In the genomic region with DNA sequence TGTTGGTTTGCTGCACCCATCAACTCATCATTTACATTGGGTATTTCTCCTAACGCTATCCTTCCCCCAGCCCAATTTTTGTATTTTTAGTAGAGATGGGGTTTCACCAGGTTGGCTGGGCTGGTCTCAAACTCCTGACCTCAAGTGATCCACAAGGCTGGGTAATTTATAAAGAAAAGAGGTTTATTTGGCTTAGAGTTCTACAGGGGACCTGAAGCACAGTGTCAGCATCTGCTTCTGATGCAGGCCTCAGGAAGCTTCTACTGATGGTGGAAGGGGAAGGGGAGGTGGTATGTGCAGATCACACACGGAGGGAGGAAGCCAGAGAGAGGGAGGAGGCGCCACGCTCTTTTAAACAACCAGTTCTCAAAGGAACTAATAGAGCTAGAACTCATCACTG, we compare ENCODE assay signal across 22 cellular contexts. TPM values are rescaled to one million over a fixed set of nuclear protein-coding genes. Genes with fewer than 3 reads are reported as not detected.
DNase-seq lines count a peak whose midpoint lies in the region; ATAC-seq, FAIRE-seq and TF ChIP-seq lines count a peak whose summit lies in the region.
"Had no signal": no experiment of that assay in that cellular context is flagged by ENCODE, and none has a peak within 500 bp of the region (broad histone marks: within the 10 kb centered on the region; RNA-seq: fewer than 3 reads in every experiment).

No MANE protein-coding gene starts in this region.

- CTCF ChIA-PET in K562 (lab: Yijun Ruan, JAX; ENCODE audit: low intra/inter-chr PET ratio): no interaction called here

- FAIRE-seq in K562 (lab: Jason Lieb, UNC): no peak
- FAIRE-seq: A549, D721Med, G401.6, GM12891 had no signal

- WGBS in K562 (ENCODE audit: insufficient coverage, low coverage, missing lambda C conversion rate): 95% methylated on average over 4 of the region's 4 CpGs

- H4K20me1 ChIP-seq in K562 (replicated peaks; ENCODE audit: control insufficient read depth, insufficient read depth, low read length): no peaks in the 10 kb centered on the region; the same call in 1 of the 2 replicates

- H3K4me3 ChIP-seq in K562: no peak overlapping the region
- H3K4me3 ChIP-seq: A549 had no signal

- no peak overlapping the region for H3K9ac ChIP-seq in K562 (ENCODE audit: insufficient read depth in 1 of 2, low read depth in 2 of 2, low read length in 2 of 2)

- H3K27me3 Mint-ChIP-seq in T-helper 1 cell treated with Interleukin-12 subunit alpha and Interleukin-12 subunit beta and Interleukin-4 antibody, amounts not matched to agents 30 μg/mL and 1 μg/mL, for 36 hours (ENCODE audit: low read depth): no peaks in the 10 kb centered on the region
- no peaks in the 10 kb centered on the region for H3K27me3 Mint-ChIP-seq in activated naive CD8-positive, alpha-beta T cell
- no peaks in the 10 kb centered on the region for H3K27me3 Mint-ChIP-seq in activated naive CD8-positive, alpha-beta T cell treated with anti-CD3 and anti-CD28 coated beads, Interleukin-2, amount 50 U/mL, for 24 hours
- no peaks in the 10 kb centered on the region for H3K27me3 Mint-ChIP-seq in activated T-helper 1 cell treated with anti-CD3 and anti-CD28 coated beads, Interleukin-12 subunit alpha, Interleukin-12 subunit beta, Interleukin-2, Interleukin-4 antibody, amounts not matched to agents 30 ng/mL and 10 ng/mL and 1 ng/mL, durations not matched to agents 14 hours and 24 hours and 36 hours (ENCODE audit: insufficient read depth)
- H3K27me3 Mint-ChIP-seq: B cell; CD4-positive, CD25-positive, alpha-beta regulatory T cell had no signal

- POLR2A ChIA-PET in K562 (lab: Yijun Ruan, JAX): interaction anchor here (4.3 kb wide), 1 partner anchor 13 kb away, joined by 26 read pairs; no protein-coding TSS in a partner anchor

- no peak for TF ChIP-seq EP300 in K562 (IDR thresholded peaks at IDR 0.05; ENCODE audit: low read length)

- DNase-seq in T-helper 1 cell: no peak
- DNase-seq in activated naive CD8-positive, alpha-beta T cell treated with anti-CD3 and anti-CD28 coated beads, Interleukin-2, amount 50 U/mL, for 24 hours: no peak
- DNase-seq in K562 (ENCODE audit: extremely low read depth in 1 of 4, low spot score in 3 of 4): no peak
- no peak for DNase-seq in activated T-helper 1 cell treated with anti-CD3 and anti-CD28 coated beads, Interleukin-12 subunit alpha, Interleukin-12 subunit beta, Interleukin-2, Interleukin-4 antibody, amounts not matched to agents 30 ng/mL and 10 ng/mL and 1 ng/mL, durations not matched to agents 14 hours and 24 hours and 36 hours (ENCODE audit: low spot score)
- DNase-seq in NCI-H128 (lab: John Stamatoyannopoulos, UW; ENCODE audit: unreplicated experiment): no peak
- DNase-seq: AML-193; C1 segment of cervical spinal cord; Caco-2; Calu3; CD4-positive, CD25-positive, alpha-beta regulatory T cell; CD8-positive, alpha-beta T cell; DMS79 treated with DMSO at 0.1 percent for 48 hours; GF-D8 had no signal

- BruUV-seq in K562 (replicated peaks; lab: Mats Ljungman, UMichigan): no TSS peak

- TF ChIP-seq RAD21 in K562 (CRISPR knock-in tag; conservative IDR thresholded peaks at IDR 0.05 in 1 of 2, IDR thresholded peaks at IDR 0.05 in 1 of 2): no peak

- peaks cover 36% of the 10 kb centered on the region for H3K36me3 Mint-ChIP-seq in T-helper 1 cell treated with Interleukin-12 subunit alpha and Interleukin-12 subunit beta and Interleukin-4 antibody, amounts not matched to agents 30 μg/mL and 1 μg/mL, for 36 hours (ENCODE audit: low read depth)
- H3K36me3 Mint-ChIP-seq in activated naive CD8-positive, alpha-beta T cell: peaks cover 15% of the 10 kb centered on the region
- H3K36me3 Mint-ChIP-seq in activated naive CD8-positive, alpha-beta T cell treated with anti-CD3 and anti-CD28 coated beads, Interleukin-2, amount 50 U/mL, for 24 hours (ENCODE audit: low read depth): peaks cover 32% of the 10 kb centered on the region
- H3K36me3 Mint-ChIP-seq in activated T-helper 1 cell treated with anti-CD3 and anti-CD28 coated beads, Interleukin-12 subunit alpha, Interleukin-12 subunit beta, Interleukin-2, Interleukin-4 antibody, amounts not matched to agents 30 ng/mL and 10 ng/mL and 1 ng/mL, durations not matched to agents 14 hours and 24 hours and 36 hours (ENCODE audit: low read depth): peaks cover 38% of the 10 kb centered on the region

- H3K9me3 Mint-ChIP-seq in T-helper 1 cell treated with Interleukin-12 subunit alpha and Interleukin-12 subunit beta and Interleukin-4 antibody, amounts not matched to agents 30 μg/mL and 1 μg/mL, for 36 hours: peaks cover 16% of the 10 kb centered on the region
- H3K9me3 Mint-ChIP-seq in activated naive CD8-positive, alpha-beta T cell (ENCODE audit: low read depth): no peaks in the 10 kb centered on the region
- H3K9me3 Mint-ChIP-seq in activated naive CD8-positive, alpha-beta T cell treated with anti-CD3 and anti-CD28 coated beads, Interleukin-2, amount 50 U/mL, for 24 hours: peaks cover 12% of the 10 kb centered on the region
- H3K9me3 Mint-ChIP-seq in activated T-helper 1 cell treated with anti-CD3 and anti-CD28 coated beads, Interleukin-12 subunit alpha, Interleukin-12 subunit beta, Interleukin-2, Interleukin-4 antibody, amounts not matched to agents 30 ng/mL and 10 ng/mL and 1 ng/mL, durations not matched to agents 14 hours and 24 hours and 36 hours: peaks cover 16% of the 10 kb centered on the region
- H3K9me3 Mint-ChIP-seq: CD8-positive, alpha-beta T cell had no signal

- peaks cover 13% of the 10 kb centered on the region for H3K9me3 ChIP-seq in K562 (replicated peaks; ENCODE audit: control insufficient read depth, insufficient read depth, low read depth, low read length)

- no peak overlapping the region for H3K4me2 ChIP-seq in K562 (ENCODE audit: insufficient read depth, low read length)
- H3K4me2 ChIP-seq: A549 had no signal

- ATAC-seq in activated naive CD8-positive, alpha-beta T cell treated with anti-CD3 and anti-CD28 coated beads, Interleukin-2, amount 50 U/mL, for 24 hours: no peak
- no peak for ATAC-seq in K562
- ATAC-seq: A549; CD8-positive, alpha-beta T cell had no signal

- peak overlapping the region; percentile 39 for H3K27ac Mint-ChIP-seq in T-helper 1 cell treated with Interleukin-12 subunit alpha and Interleukin-12 subunit beta and Interleukin-4 antibody, amounts not matched to agents 30 μg/mL and 1 μg/mL, for 36 hours
- peak overlapping the region; percentile 34 for H3K27ac Mint-ChIP-seq in activated naive CD8-positive, alpha-beta T cell
- H3K27ac Mint-ChIP-seq in activated naive CD8-positive, alpha-beta T cell treated with anti-CD3 and anti-CD28 coated beads, Interleukin-2, amount 50 U/mL, for 24 hours: no peak overlapping the region
- H3K27ac Mint-ChIP-seq in activated T-helper 1 cell treated with anti-CD3 and anti-CD28 coated beads, Interleukin-12 subunit alpha, Interleukin-12 subunit beta, Interleukin-2, Interleukin-4 antibody, amounts not matched to agents 30 ng/mL and 10 ng/mL and 1 ng/mL, durations not matched to agents 14 hours and 24 hours and 36 hours: no peak overlapping the region
- H3K27ac Mint-ChIP-seq: B cell; CD4-positive, CD25-positive, alpha-beta regulatory T cell; CD8-positive, alpha-beta T cell had no signal

- no peak for TF ChIP-seq CTCF in K562 (IDR thresholded peaks at IDR 0.05 in 2 of 3, conservative IDR thresholded peaks at IDR 0.05 in 1 of 3; ENCODE audit: insufficient read depth in 2 of 3, low read depth in 1 of 3, low read length in 3 of 3)

- TF ChIP-seq POLR2A in K562 (conservative IDR thresholded peaks at IDR 0.05): no peak

- no peaks in the 10 kb centered on the region for H3K27me3 ChIP-seq in K562 (ENCODE audit: control insufficient read depth in 2 of 2, insufficient read depth in 2 of 2, low read length in 2 of 2)

- peaks cover 0 to 7% of the 10 kb centered on the region in 2 experiments; a peak in 1 of 5 replicates for H3K4me1 ChIP-seq in K562 (replicated peaks in 1 of 2; ENCODE audit: control insufficient read depth in 2 of 2, insufficient read depth in 2 of 2, low read length in 2 of 2)
- H3K4me1 ChIP-seq: A549, Caco-2 had no signal

- H2AFZ ChIP-seq in K562 (ENCODE audit: low read depth, low read length): no peak overlapping the region

- in situ Hi-C loops in K562 (cut with MboI): no loop called here

- H3K36me3 ChIP-seq in K562 (ENCODE audit: control insufficient read depth, insufficient read depth, low read length): peaks cover 78% of the 10 kb centered on the region

- no peaks in the 10 kb centered on the region for H3K4me1 Mint-ChIP-seq in T-helper 1 cell treated with Interleukin-12 subunit alpha and Interleukin-12 subunit beta and Interleukin-4 antibody, amounts not matched to agents 30 μg/mL and 1 μg/mL, for 36 hours (ENCODE audit: low read depth)
- peaks cover 8% of the 10 kb centered on the region for H3K4me1 Mint-ChIP-seq in activated naive CD8-positive, alpha-beta T cell (ENCODE audit: low read depth)
- peaks cover 7% of the 10 kb centered on the region for H3K4me1 Mint-ChIP-seq in activated naive CD8-positive, alpha-beta T cell treated with anti-CD3 and anti-CD28 coated beads, Interleukin-2, amount 50 U/mL, for 24 hours
- H3K4me1 Mint-ChIP-seq in activated T-helper 1 cell treated with anti-CD3 and anti-CD28 coated beads, Interleukin-12 subunit alpha, Interleukin-12 subunit beta, Interleukin-2, Interleukin-4 antibody, amounts not matched to agents 30 ng/mL and 10 ng/mL and 1 ng/mL, durations not matched to agents 14 hours and 24 hours and 36 hours (ENCODE audit: low read depth): no peaks in the 10 kb centered on the region
- H3K4me1 Mint-ChIP-seq: CD14-positive monocyte had no signal

- H3K9me1 ChIP-seq in K562 (ENCODE audit: control insufficient read depth, insufficient read depth, low read length): peaks cover under 1% of the 10 kb centered on the region

- peaks cover 3% of the 10 kb centered on the region; the same call in 1 of the 3 replicates for H3K79me2 ChIP-seq in K562 (ENCODE audit: control insufficient read depth, insufficient read depth, low read length)

- H3K27ac ChIP-seq in K562 (ENCODE audit: extremely low read depth, low read depth, low read length): no peak overlapping the region
- H3K27ac ChIP-seq: 22Rv1, A549 had no signal

- intact Hi-C loops in K562 (cut with micrococcal nuclease): no loop called here
- intact Hi-C loops in activated T-helper 1 cell treated with anti-CD3 and anti-CD28 coated beads, Interleukin-12 subunit alpha, Interleukin-12 subunit beta, Interleukin-2, Interleukin-4 antibody, amounts not matched to agents 30 ng/mL and 10 ng/mL and 1 ng/mL, durations not matched to agents 14 hours and 24 hours and 36 hours (cut with micrococcal nuclease): no loop called here

- no peak overlapping the region for H3K4me3 Mint-ChIP-seq in T-helper 1 cell treated with Interleukin-12 subunit alpha and Interleukin-12 subunit beta and Interleukin-4 antibody, amounts not matched to agents 30 μg/mL and 1 μg/mL, for 36 hours
- H3K4me3 Mint-ChIP-seq in activated naive CD8-positive, alpha-beta T cell: no peak overlapping the region
- H3K4me3 Mint-ChIP-seq in activated naive CD8-positive, alpha-beta T cell treated with anti-CD3 and anti-CD28 coated beads, Interleukin-2, amount 50 U/mL, for 24 hours: no peak overlapping the region
- no peak overlapping the region for H3K4me3 Mint-ChIP-seq in activated T-helper 1 cell treated with anti-CD3 and anti-CD28 coated beads, Interleukin-12 subunit alpha, Interleukin-12 subunit beta, Interleukin-2, Interleukin-4 antibody, amounts not matched to agents 30 ng/mL and 10 ng/mL and 1 ng/mL, durations not matched to agents 14 hours and 24 hours and 36 hours
- H3K4me3 Mint-ChIP-seq: B cell; CD14-positive monocyte; CD4-positive, CD25-positive, alpha-beta regulatory T cell; CD8-positive, alpha-beta T cell had no signal

RNA-seq across cellular contexts. Expression of a gene that starts 25.8 kb away (rescaled TPM):
- 160 and 395 TPM in 2 replicates for total RNA-seq in K562 (2011; cell fraction: chromatin; rRNA removed; ENCODE audit: low replicate concordance)
- 227 and 229 TPM in 2 replicates for total RNA-seq in K562 (2011; cell fraction: nucleolus; rRNA removed)
- 196 and 211 TPM in 2 replicates for total RNA-seq in K562 (2011; cell fraction: nucleoplasm; rRNA removed)
- total RNA-seq in K562 (2014; rRNA removed) (70.1 and 95.8 TPM in 2 replicates), K562 (2014; rRNA removed; fragmentation: Illumina TruSeq; extraction: Trizol) (36.1 and 45.9 TPM in 2 replicates), K562 (2015; rRNA removed; fragmentation: Illumina TruSeq; extraction: Trizol) (55.8 and 57.2 TPM in 2 replicates), K562 (2021) (94.1 and 97.3 TPM in 2 replicates)
- polyA plus RNA-seq in K562 (2011; rRNA removed) (94.9 and 115 TPM in 2 replicates), K562 (2014; fragmentation: Illumina TruSeq; extraction: Trizol) (88.3 and 89.4 TPM in 2 replicates), K562 (2014; fragmentation: Nextera tagmentation; extraction: Ambion mirVana) (10 to 100 TPM; 15.5 to 17.5 TPM), K562 (2014; rRNA removed) (89.6 and 92.5 TPM in 2 replicates)
- 157 and 209 TPM in 2 replicates for polyA plus RNA-seq in K562 (2011; cell fraction: cytosol; rRNA removed)
- 157 and 195 TPM in 2 replicates for polyA plus RNA-seq in K562 (2011; cell fraction: nucleus; rRNA removed)
- 68.2 and 73.0 TPM in 2 replicates for polyA plus RNA-seq in K562 (2012)
- polyA minus RNA-seq in K562 (2011; rRNA and poly(A)+ RNA removed): 130 and 186 TPM in 2 replicates
- polyA minus RNA-seq in K562 (2011; cell fraction: cytosol; rRNA and poly(A)+ RNA removed): 73.2 and 76.1 TPM in 2 replicates
- polyA minus RNA-seq in K562 (2011; cell fraction: nucleus; rRNA and poly(A)+ RNA removed): 63.1 and 85.0 TPM in 2 replicates
- 29.2 and 30.0 TPM in 2 replicates for total RNA-seq in activated T-helper 1 cell treated with anti-CD3 and anti-CD28 coated beads, Interleukin-12 subunit alpha, Interleukin-12 subunit beta, Interleukin-2, Interleukin-4 antibody, amounts not matched to agents 30 ng/mL and 10 ng/mL and 1 ng/mL, durations not matched to agents 14 hours and 24 hours and 36 hours

RNA-seq across cellular contexts. Expression of a gene that starts 30.1 kb away (rescaled TPM):
- total RNA-seq in K562 (2011; cell fraction: chromatin; rRNA removed; ENCODE audit: low replicate concordance): 114 and 328 TPM in 2 replicates
- 214 and 270 TPM in 2 replicates for total RNA-seq in K562 (2011; cell fraction: nucleolus; rRNA removed)
- total RNA-seq in K562 (2011; cell fraction: nucleoplasm; rRNA removed): 106 and 131 TPM in 2 replicates
- total RNA-seq in K562 (2014; rRNA removed) (49.3 and 54.2 TPM in 2 replicates), K562 (2014; rRNA removed; fragmentation: Illumina TruSeq; extraction: Trizol) (2.2 and 4.5 TPM in 2 replicates), K562 (2015; rRNA removed; fragmentation: Illumina TruSeq; extraction: Trizol) (13.3 and 15.6 TPM in 2 replicates), K562 (2021) (46.5 and 50.6 TPM in 2 replicates)
- polyA plus RNA-seq in K562 (2011; rRNA removed) (35.2 and 71.6 TPM in 2 replicates), K562 (2014; fragmentation: Illumina TruSeq; extraction: Trizol) (8.0 and 15.9 TPM in 2 replicates), K562 (2014; fragmentation: Nextera tagmentation; extraction: Ambion mirVana) (under 1 TPM; 0.03 to 0.17 TPM), K562 (2014; rRNA removed) (42.5 and 97.4 TPM in 2 replicates)
- polyA plus RNA-seq in K562 (2011; cell fraction: cytosol; rRNA removed): 134 and 673 TPM in 2 replicates
- 407 and 424 TPM in 2 replicates for polyA plus RNA-seq in K562 (2011; cell fraction: nucleus; rRNA removed)
- polyA plus RNA-seq in K562 (2012): 30.0 and 31.2 TPM in 2 replicates
- polyA minus RNA-seq in K562 (2011; rRNA and poly(A)+ RNA removed): 15.1 and 15.6 TPM in 2 replicates
- 24.6 and 52.4 TPM in 2 replicates for polyA minus RNA-seq in K562 (2011; cell fraction: cytosol; rRNA and poly(A)+ RNA removed)
- 96.8 and 145 TPM in 2 replicates for polyA minus RNA-seq in K562 (2011; cell fraction: nucleus; rRNA and poly(A)+ RNA removed)
- total RNA-seq in activated T-helper 1 cell treated with anti-CD3 and anti-CD28 coated beads, Interleukin-12 subunit alpha, Interleukin-12 subunit beta, Interleukin-2, Interleukin-4 antibody, amounts not matched to agents 30 ng/mL and 10 ng/mL and 1 ng/mL, durations not matched to agents 14 hours and 24 hours and 36 hours: 2.4 and 3.1 TPM in 2 replicates

RNA-seq across cellular contexts. Expression of a gene that starts 33.3 kb away (rescaled TPM):
- 638 and 1,105 TPM in 2 replicates for total RNA-seq in K562 (2011; cell fraction: chromatin; rRNA removed; ENCODE audit: low replicate concordance)
- 550 and 577 TPM in 2 replicates for total RNA-seq in K562 (2011; cell fraction: nucleolus; rRNA removed)
- total RNA-seq in K562 (2011; cell fraction: nucleoplasm; rRNA removed): 502 and 511 TPM in 2 replicates
- total RNA-seq in K562 (2014; rRNA removed): 107 and 108 TPM in 2 replicates
- total RNA-seq in K562 (2014; rRNA removed; fragmentation: Illumina TruSeq; extraction: Trizol): 43.7 and 49.4 TPM in 2 replicates
- total RNA-seq in K562 (2015; rRNA removed; fragmentation: Illumina TruSeq; extraction: Trizol): 80.1 and 81.2 TPM in 2 replicates
- total RNA-seq in K562 (2021): 116 and 119 TPM in 2 replicates
- 81.8 and 155 TPM in 2 replicates for polyA plus RNA-seq in K562 (2011; rRNA removed)
- polyA plus RNA-seq in K562 (2011; cell fraction: cytosol; rRNA removed): 51.2 and 92.7 TPM in 2 replicates
- 1,167 and 1,418 TPM in 2 replicates for polyA plus RNA-seq in K562 (2011; cell fraction: nucleus; rRNA removed)
- polyA plus RNA-seq in K562 (2012): 76.7 and 85.3 TPM in 2 replicates
- polyA plus RNA-seq in K562 (2014; fragmentation: Illumina TruSeq; extraction: Trizol): 70.4 and 75.0 TPM in 2 replicates
- polyA plus RNA-seq in K562 (2014; fragmentation: Nextera tagmentation; extraction: Ambion mirVana): 1 to 10 TPM; 5.9 to 7.7 TPM
- polyA plus RNA-seq in K562 (2014; rRNA removed): 135 and 144 TPM in 2 replicates
- polyA minus RNA-seq in K562 (2011; rRNA and poly(A)+ RNA removed): 62.1 and 82.0 TPM in 2 replicates
- polyA minus RNA-seq in K562 (2011; cell fraction: cytosol; rRNA and poly(A)+ RNA removed): 35.2 and 46.4 TPM in 2 replicates
- 210 and 349 TPM in 2 replicates for polyA minus RNA-seq in K562 (2011; cell fraction: nucleus; rRNA and poly(A)+ RNA removed)
- 79.3 and 81.0 TPM in 2 replicates for total RNA-seq in activated T-helper 1 cell treated with anti-CD3 and anti-CD28 coated beads, Interleukin-12 subunit alpha, Interleukin-12 subunit beta, Interleukin-2, Interleukin-4 antibody, amounts not matched to agents 30 ng/mL and 10 ng/mL and 1 ng/mL, durations not matched to agents 14 hours and 24 hours and 36 hours

Comparison
In these comparisons a context has a peak if more than half of its experiments do, and no peak if none do; other contexts are left out.
1. H3K27ac Mint-ChIP-seq: peak in T-helper 1 cell treated with Interleukin-12 subunit alpha and Interleukin-12 subunit beta and Interleukin-4 antibody, amounts not matched to agents 30 μg/mL and 1 μg/mL, for 36 hours (single experiment) and activated naive CD8-positive, alpha-beta T cell (single experiment); none in activated naive CD8-positive, alpha-beta T cell treated with anti-CD3 and anti-CD28 coated beads, Interleukin-2, amount 50 U/mL, for 24 hours (single experiment) and activated T-helper 1 cell treated with anti-CD3 and anti-CD28 coated beads, Interleukin-12 subunit alpha, Interleukin-12 subunit beta, Interleukin-2, Interleukin-4 antibody, amounts not matched to agents 30 ng/mL and 10 ng/mL and 1 ng/mL, durations not matched to agents 14 hours and 24 hours and 36 hours (single experiment).